15 cellular contexts compared by ENCODE assay signal in genomic region chr18:76943542-76944339, GRCh38.
DNase-seq lines count a peak whose midpoint lies in the region; ATAC-seq, FAIRE-seq and TF ChIP-seq lines count a peak whose summit lies in the region.
"Had no signal": no experiment of that assay in that cellular context is flagged by ENCODE, and none has a peak within 500 bp of the region (broad histone marks: within the 10 kb centered on the region; RNA-seq: fewer than 3 reads in every experiment).

No MANE protein-coding gene starts in this region.

- peaks cover 48 to 51% of the 10 kb centered on the region in 2 donors for H3K36me3 Mint-ChIP-seq in CD4-positive, alpha-beta memory T cell

- no peaks in the 10 kb centered on the region for H3K27me3 Mint-ChIP-seq in CD4-positive, alpha-beta memory T cell
- H3K27me3 Mint-ChIP-seq: activated T-helper 17 cell treated with anti-CD3 and anti-CD28 coated beads, Interleukin-2, amount 50 U/mL, for 72 hours had no signal

- H3K4me1 ChIP-seq in lower lobe of right lung (no peaks in the 10 kb centered on the region), vagina (peaks cover 5% of the 10 kb centered on the region)
- H3K4me1 ChIP-seq in CD4-positive, alpha-beta memory T cell (ENCODE audit: insufficient read depth, low read length), result peaks cover 16% of the 10 kb centered on the region
- H3K4me1 ChIP-seq: BE2C, breast epithelium had no signal

- TF ChIP-seq POLR2A in vagina (IDR thresholded peaks at IDR 0.05), result no peak

- H3K27ac ChIP-seq in lower lobe of right lung, result peak overlapping the region; percentile 14
- H3K27ac ChIP-seq in vagina, result peak overlapping the region; percentile 45
- H3K27ac ChIP-seq in CD4-positive, alpha-beta memory T cell (ENCODE audit: low read depth, low read length), result no peak overlapping the region
- H3K27ac ChIP-seq: breast epithelium, skin epidermis had no signal

- POLR2A ChIA-PET in CD4-positive, alpha-beta memory T cell (lab: Charles Lee; ENCODE audit: partially characterized antibody), result no interaction called here

- no peak overlapping the region for H3K4me3 Mint-ChIP-seq in CD4-positive, alpha-beta memory T cell
- H3K4me3 Mint-ChIP-seq: activated T-helper 17 cell treated with anti-CD3 and anti-CD28 coated beads, Interleukin-2, amount 50 U/mL, for 72 hours; HFFc6 had no signal

- H3K27me3 ChIP-seq in bronchial epithelial cell (ENCODE audit: control insufficient read depth, insufficient read depth, low read length), result no peaks in the 10 kb centered on the region
- no peaks in the 10 kb centered on the region for H3K27me3 ChIP-seq in lower lobe of right lung (ENCODE audit: low read depth)
- no peaks in the 10 kb centered on the region for H3K27me3 ChIP-seq in vagina
- H3K27me3 ChIP-seq in CD4-positive, alpha-beta memory T cell (ENCODE audit: insufficient read depth, low read length), result no peaks in the 10 kb centered on the region
- H3K27me3 ChIP-seq: BE2C, breast epithelium had no signal

- intact Hi-C loops in Right ventricle myocardium superior (cut with DNase I) (no loop called here), left ventricle myocardium superior (cut with micrococcal nuclease) (no loop called here), lower lobe of right lung (cut with DNase I) (no loop called here), vagina (cut with DNase I) (no loop called here)
- intact Hi-C loops in CD4-positive, alpha-beta memory T cell (cut with micrococcal nuclease), result no loop called here

- H3K9me3 Mint-ChIP-seq in CD4-positive, alpha-beta memory T cell, result peaks cover 0 to 6% (median 3%) of the 10 kb centered on the region in 8 donors
- H3K9me3 Mint-ChIP-seq: activated T-helper 17 cell treated with anti-CD3 and anti-CD28 coated beads, Interleukin-2, amount 50 U/mL, for 72 hours; HFFc6 had no signal

- CTCF ChIA-PET in CD4-positive, alpha-beta memory T cell (lab: Charles Lee; ENCODE audit: partially characterized antibody), result interaction anchor here (1.2 to 1.3 kb wide), 2 partner anchors 19 to 56 kb away, joined by 3 to 4 read pairs; no protein-coding TSS in a partner anchor

- peak; percentile 71 for DNase-seq in Right ventricle myocardium superior
- no peak for DNase-seq in left ventricle myocardium superior
- peak; percentile 39 for DNase-seq in bronchial epithelial cell (ENCODE audit: low read depth)
- DNase-seq in lower lobe of right lung, result peak; percentile 83
- no peak for DNase-seq in vagina (ENCODE audit: extremely low spot score in 2 of 2)
- no peak for DNase-seq in NCI-H1092 (lab: John Stamatoyannopoulos, UW)
- DNase-seq in NCI-H1436 treated with DMSO at 0.1 percent for 48 hours (lab: John Stamatoyannopoulos, UW), result no peak
- no peak for DNase-seq in CD4-positive, alpha-beta memory T cell
- DNase-seq: BE2C, HFFc6, NCI-H1930 had no signal

- ATAC-seq in Right ventricle myocardium superior (ENCODE audit: poor library complexity) (peak; percentile 57), left ventricle myocardium superior (no peak), lower lobe of right lung (peak; percentile 92 to 97)
- ATAC-seq: activated T-helper 17 cell treated with anti-CD3 and anti-CD28 coated beads, Interleukin-2, amount 50 U/mL, for 72 hours; SK-N-SH treated with all-trans-retinoic acid at 6 μM for 48 hours had no signal

- H3K4me3 ChIP-seq in bronchial epithelial cell (ENCODE audit: low read depth, low read length) (no peak overlapping the region), lower lobe of right lung (no peak overlapping the region), vagina (no peak overlapping the region)
- H3K4me3 ChIP-seq in CD4-positive, alpha-beta memory T cell (ENCODE audit: low read length in 2 of 2), result no peak overlapping the region
- H3K4me3 ChIP-seq: breast epithelium, skin epidermis had no signal

- no peak overlapping the region for H3K27ac Mint-ChIP-seq in CD4-positive, alpha-beta memory T cell
- H3K27ac Mint-ChIP-seq: activated T-helper 17 cell treated with anti-CD3 and anti-CD28 coated beads, Interleukin-2, amount 50 U/mL, for 72 hours; HFFc6 had no signal

- peaks cover 22 to 28% (median 24%) of the 10 kb centered on the region in 4 donors for H3K4me1 Mint-ChIP-seq in CD4-positive, alpha-beta memory T cell

- H3K9me3 ChIP-seq in lower lobe of right lung (no peaks in the 10 kb centered on the region), vagina (no peaks in the 10 kb centered on the region)
- H3K9me3 ChIP-seq in CD4-positive, alpha-beta memory T cell (ENCODE audit: control insufficient read depth in 1 of 2, low read length in 2 of 2), result no peaks in the 10 kb centered on the region
- H3K9me3 ChIP-seq: BE2C, breast epithelium had no signal

- no peak for TF ChIP-seq CTCF in bronchial epithelial cell (IDR thresholded peaks at IDR 0.05; ENCODE audit: insufficient read depth, low read length, severe bottlenecking)
- no peak for TF ChIP-seq CTCF in lower lobe of right lung (IDR thresholded peaks at IDR 0.05)
- no peak for TF ChIP-seq CTCF in vagina (IDR thresholded peaks at IDR 0.05)

- H3K36me3 ChIP-seq in bronchial epithelial cell (ENCODE audit: control insufficient read depth, insufficient read depth, low read length) (peaks cover under 1% of the 10 kb centered on the region), lower lobe of right lung (peaks cover 24% of the 10 kb centered on the region), vagina (peaks cover 0 to 26% of the 10 kb centered on the region in 2 donors)
- peaks cover 8% of the 10 kb centered on the region for H3K36me3 ChIP-seq in CD4-positive, alpha-beta memory T cell (ENCODE audit: insufficient read depth, low read length)
- H3K36me3 ChIP-seq: BE2C, breast epithelium had no signal

- no peak for FAIRE-seq in bronchial epithelial cell (lab: Jason Lieb, UNC)

Comparison
In these comparisons a context has a peak if more than half of its experiments do, and no peak if none do; other contexts are left out.
1. DNase-seq: peak in Right ventricle myocardium superior (single experiment), bronchial epithelial cell (single experiment) and lower lobe of right lung (single experiment); none in left ventricle myocardium superior (single experiment), vagina (0 of 2), NCI-H1092 (single experiment), NCI-H1436 treated with DMSO at 0.1 percent for 48 hours (single experiment) and CD4-positive, alpha-beta memory T cell (0 of 5).